In the genomic region with DNA sequence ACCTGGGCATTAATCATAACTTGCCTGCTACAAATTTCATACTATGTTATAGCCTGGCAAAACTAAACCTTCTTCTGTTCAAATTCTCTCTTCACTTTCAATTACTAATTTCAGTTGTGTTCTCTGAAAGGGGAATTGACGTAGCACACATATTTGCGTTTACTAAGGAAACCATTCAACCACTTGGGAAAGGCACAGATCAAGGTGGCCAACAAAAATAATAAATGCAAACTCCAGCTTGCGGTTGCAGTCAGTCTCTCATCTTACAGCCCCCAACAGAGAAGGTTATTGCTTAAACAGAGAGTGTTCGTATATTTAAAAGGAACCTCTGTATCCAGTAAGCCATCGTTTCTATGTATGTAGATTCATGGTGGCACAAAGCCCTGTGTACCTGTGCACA, we compare ENCODE assay signal across 24 cellular contexts. TPM values are rescaled to one million over a fixed set of nuclear protein-coding genes. Genes with fewer than 3 reads are reported as not detected.
A peak's percentile ranks its signal among the peaks of the same experiment; 100 is the strongest.
DNase-seq lines count a peak whose midpoint lies in the region; ATAC-seq and TF ChIP-seq lines count a peak whose summit lies in the region.
"Had no signal": no experiment of that assay in that cellular context is flagged by ENCODE, and none has a peak within 500 bp of the region (broad histone marks: within the 10 kb centered on the region; RNA-seq: fewer than 3 reads in every experiment).

No MANE protein-coding gene starts in this region.

- no peak overlapping the region for H3K27ac Mint-ChIP-seq in activated CD4-positive, alpha-beta memory T cell treated with anti-CD3 and anti-CD28 coated beads, Interleukin-2, amount 10 ng/mL, durations not matched to agents 7 days and 5 days
- H3K27ac Mint-ChIP-seq: CD4-positive, alpha-beta T cell had no signal

- no peaks in the 10 kb centered on the region for H3K36me3 Mint-ChIP-seq in activated CD4-positive, alpha-beta memory T cell treated with anti-CD3 and anti-CD28 coated beads, Interleukin-2, amount 10 ng/mL, durations not matched to agents 7 days and 5 days (ENCODE audit: low read depth)

- H3K4me1 Mint-ChIP-seq in activated CD4-positive, alpha-beta memory T cell treated with anti-CD3 and anti-CD28 coated beads, Interleukin-2, amount 10 ng/mL, durations not matched to agents 7 days and 5 days: peaks cover 4% of the 10 kb centered on the region

- H3K4me1 ChIP-seq in adipocyte (ENCODE audit: control insufficient read depth, insufficient read depth, low read length): peaks cover 51% of the 10 kb centered on the region
- H3K4me1 ChIP-seq: BLaER1, Peyer's patch had no signal

- H3K27me3 ChIP-seq in adipocyte (replicated peaks; ENCODE audit: control insufficient read depth, insufficient read depth, low read length) (no peaks in the 10 kb centered on the region), MG63 (no peaks in the 10 kb centered on the region)
- H3K27me3 ChIP-seq: Peyer's patch had no signal

- peaks cover 29% of the 10 kb centered on the region for H3K27me3 Mint-ChIP-seq in activated CD4-positive, alpha-beta memory T cell treated with anti-CD3 and anti-CD28 coated beads, Interleukin-2, amount 10 ng/mL, durations not matched to agents 7 days and 5 days

- no peak overlapping the region for H3K9ac ChIP-seq in adipocyte (ENCODE audit: low read length)
- H3K9ac ChIP-seq: BLaER1 had no signal

- no peak for TF ChIP-seq CTCF in choroid plexus epithelial cell (conservative IDR thresholded peaks at IDR 0.05; ENCODE audit: low read depth, low read length)

- CTCF ChIA-PET in activated CD4-positive, alpha-beta memory T cell treated with anti-CD3 and anti-CD28 coated beads, Interleukin-2, amount 10 ng/mL, durations not matched to agents 7 days and 5 days (lab: Charles Lee): no interaction called here

- H3K36me3 ChIP-seq in adipocyte (ENCODE audit: control insufficient read depth, insufficient read depth, low read length, severe bottlenecking) (no peaks in the 10 kb centered on the region), MG63 (no peaks in the 10 kb centered on the region)
- H3K36me3 ChIP-seq: BLaER1, Peyer's patch had no signal

- H3K9me3 Mint-ChIP-seq in activated CD4-positive, alpha-beta memory T cell treated with anti-CD3 and anti-CD28 coated beads, Interleukin-2, amount 10 ng/mL, durations not matched to agents 7 days and 5 days: no peaks in the 10 kb centered on the region
- H3K9me3 Mint-ChIP-seq: CD4-positive, alpha-beta T cell had no signal

- no peak overlapping the region for H3K4me3 Mint-ChIP-seq in activated CD4-positive, alpha-beta memory T cell treated with anti-CD3 and anti-CD28 coated beads, Interleukin-2, amount 10 ng/mL, durations not matched to agents 7 days and 5 days
- H3K4me3 Mint-ChIP-seq: CD4-positive, alpha-beta T cell had no signal

- POLR2A ChIA-PET in activated CD4-positive, alpha-beta memory T cell treated with anti-CD3 and anti-CD28 coated beads, Interleukin-2, amount 10 ng/mL, durations not matched to agents 7 days and 5 days (lab: Charles Lee): no interaction called here

- ATAC-seq in HG02885 (IDR thresholded peaks at IDR 0.05; ENCODE audit: poor library complexity, unreplicated experiment): peak; percentile 35
- ATAC-seq: GM12878, HepG2 had no signal

- H3K4me3 ChIP-seq in adipocyte (ENCODE audit: low read length) (peak overlapping the region; percentile 85), choroid plexus epithelial cell (ENCODE audit: low read depth, low read length) (no peak overlapping the region), MG63 (no peak overlapping the region)
- H3K4me3 ChIP-seq: BLaER1, GM12878, Peyer's patch had no signal

- no peaks in the 10 kb centered on the region for H3K9me3 ChIP-seq in adipocyte (ENCODE audit: control insufficient read depth, low read length)
- H3K9me3 ChIP-seq in MG63: no peaks in the 10 kb centered on the region
- H3K9me3 ChIP-seq: Peyer's patch had no signal

- no peak for DNase-seq in adipocyte (ENCODE audit: low read depth)
- DNase-seq in choroid plexus epithelial cell (ENCODE audit: low read depth): peak; percentile 88
- DNase-seq in activated CD4-positive, alpha-beta memory T cell treated with anti-CD3 and anti-CD28 coated beads, Interleukin-2, amount 10 ng/mL, durations not matched to agents 7 days and 5 days: no peak
- no peak for DNase-seq in MG63
- DNase-seq in DMS153 (lab: John Stamatoyannopoulos, UW): no peak
- no peak for DNase-seq in NCI-H446 (lab: John Stamatoyannopoulos, UW)
- DNase-seq: CD4-positive, alpha-beta T cell; HCEC 1CT; Karpas-422; NCI-H1092 treated with DMSO at 0.1 percent for 48 hours; NCI-H1436; NCI-H187; NCI-H2081 treated with DMSO at 0.1 percent for 48 hours; NCI-H2171 treated with DMSO at 0.1 percent for 48 hours; NCI-H345; NCI-H524; NCI-H82; NK-92 treated with Interleukin-12 subunit alpha and Interleukin-12 subunit beta, amount 100 ng/mL, for 24 hours; Peyer's patch; SHP77 treated with DMSO at 0.1 percent for 48 hours had no signal

RNA-seq across cellular contexts. Expression of a gene that starts 4.0 kb away (rescaled TPM):
- total RNA-seq in activated CD4-positive, alpha-beta memory T cell treated with anti-CD3 and anti-CD28 coated beads, Interleukin-2, amount 10 ng/mL, durations not matched to agents 7 days and 5 days: under 1 TPM; 0.25 to 0.63 TPM
- total RNA-seq in MG63 (2014; rRNA removed; shearing (Covaris generic); ENCODE audit: low replicate concordance): 1.1 and 6.2 TPM in 2 replicates
- total RNA-seq: CD4-positive, alpha-beta T cell; HepG2 had no signal
